20 cellular contexts compared by ENCODE assay signal in the genomic region with DNA sequence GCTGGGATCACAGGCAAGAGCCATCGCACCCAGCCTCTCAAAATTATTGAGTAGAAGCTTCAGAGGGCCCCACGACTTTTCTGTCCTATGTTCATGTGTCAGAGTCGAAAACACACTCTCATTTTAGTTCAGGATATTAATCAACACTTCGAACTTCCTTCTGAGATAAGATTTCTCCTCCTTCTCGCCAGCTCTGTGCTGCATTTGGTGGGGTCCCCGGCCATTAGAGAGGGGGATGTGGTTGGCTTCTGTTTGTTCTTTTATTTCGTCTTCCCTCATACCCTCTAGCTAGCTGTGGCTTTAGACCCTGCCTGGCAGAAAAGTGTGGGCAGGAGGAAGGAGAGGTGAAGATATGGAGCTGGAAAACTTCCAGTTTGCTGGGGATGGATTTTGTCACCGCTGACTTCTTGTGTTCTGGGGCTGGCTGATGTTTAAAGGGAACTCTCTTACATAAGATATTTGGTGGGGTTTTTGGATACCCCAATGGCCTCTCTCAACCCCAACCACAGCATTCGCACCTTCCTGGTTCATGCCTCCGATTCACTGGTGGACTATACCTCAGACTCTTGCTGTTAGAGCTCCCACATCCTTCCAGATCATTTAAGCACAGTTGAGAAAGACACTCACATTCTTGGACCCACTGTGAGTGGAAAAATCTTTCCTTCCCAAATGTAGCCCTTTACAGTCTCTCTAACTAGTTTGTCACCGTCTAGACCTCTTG.
"Had no signal": no experiment of that assay in that cellular context is flagged by ENCODE, and none has a peak within 500 bp of the region (broad histone marks: within the 10 kb centered on the region; RNA-seq: fewer than 3 reads in every experiment).

No MANE protein-coding gene starts in this region.

- ATAC-seq: activated CD8-positive, alpha-beta T cell treated with anti-CD3 and anti-CD28 coated beads for 36 hours; activated T-helper 17 cell treated with anti-CD3 and anti-CD28 coated beads, Interleukin-2, amount 50 U/mL, for 72 hours; heart right ventricle; pancreas; sciatic nerve; upper lobe of right lung had no signal

- H3K36me3 Mint-ChIP-seq: naive thymus-derived CD8-positive, alpha-beta T cell had no signal

- DNase-seq: activated CD4-positive, alpha-beta T cell treated with anti-CD3 and anti-CD28 coated beads, Interleukin-2, amount 10 ng/mL, durations not matched to agents 24 days and 14 days; activated CD4-positive, CD25-positive, alpha-beta regulatory T cell; activated CD8-positive, alpha-beta T cell treated with anti-CD3 and anti-CD28 coated beads for 36 hours; activated naive CD4-positive, alpha-beta T cell treated with Interleukin-2 at 50 U/mL for 16 hours; activated T-cell treated with anti-CD3 and anti-CD28 coated beads, Interleukin-2, amount 50 U/mL, for 1 hour; aorta; brain microvascular endothelial cell; heart right ventricle; mesenchymal stem cell; naive thymus-derived CD8-positive, alpha-beta T cell; pancreas; stimulated activated CD4-positive, alpha-beta T cell treated with anti-CD3 and anti-CD28 coated beads, Interleukin-4, amount 100 ng/mL, for 4 hours; stimulated activated naive CD4-positive, alpha-beta T cell; T-helper 2 cell; upper lobe of right lung had no signal

- H3K4me1 ChIP-seq: pancreas, upper lobe of right lung had no signal

- H3K36me3 ChIP-seq: brain microvascular endothelial cell, esophagus muscularis mucosa, heart right ventricle, neutrophil, pancreas, upper lobe of right lung had no signal

- H3K4me3 Mint-ChIP-seq: activated CD4-positive, alpha-beta T cell treated with anti-CD3 and anti-CD28 coated beads, Interleukin-2, amount 10 ng/mL, durations not matched to agents 24 days and 14 days; activated CD8-positive, alpha-beta T cell treated with anti-CD3 and anti-CD28 coated beads for 36 hours; activated T-helper 17 cell treated with anti-CD3 and anti-CD28 coated beads, Interleukin-2, amount 50 U/mL, for 72 hours; naive thymus-derived CD8-positive, alpha-beta T cell had no signal

- H3K27ac ChIP-seq: brain microvascular endothelial cell, coronary artery, esophagus muscularis mucosa, heart right ventricle, neutrophil, pancreas, upper lobe of right lung had no signal

- H3K27me3 ChIP-seq: brain microvascular endothelial cell, esophagus muscularis mucosa, heart right ventricle, neutrophil, pancreas, upper lobe of right lung had no signal

- H3K4me3 ChIP-seq: coronary artery, esophagus muscularis mucosa, heart right ventricle, pancreas, upper lobe of right lung had no signal

- H3K4me1 Mint-ChIP-seq: activated CD4-positive, alpha-beta T cell treated with anti-CD3 and anti-CD28 coated beads, Interleukin-2, amount 10 ng/mL, durations not matched to agents 24 days and 14 days; activated T-helper 17 cell treated with anti-CD3 and anti-CD28 coated beads, Interleukin-2, amount 50 U/mL, for 72 hours had no signal

- H3K9me3 Mint-ChIP-seq: activated CD4-positive, alpha-beta T cell treated with anti-CD3 and anti-CD28 coated beads, Interleukin-2, amount 10 ng/mL, durations not matched to agents 24 days and 14 days; activated CD8-positive, alpha-beta T cell treated with anti-CD3 and anti-CD28 coated beads for 36 hours; activated T-helper 17 cell treated with anti-CD3 and anti-CD28 coated beads, Interleukin-2, amount 50 U/mL, for 72 hours; naive thymus-derived CD8-positive, alpha-beta T cell had no signal

- H3K27ac Mint-ChIP-seq: activated CD4-positive, alpha-beta T cell treated with anti-CD3 and anti-CD28 coated beads, Interleukin-2, amount 10 ng/mL, durations not matched to agents 24 days and 14 days; activated CD8-positive, alpha-beta T cell treated with anti-CD3 and anti-CD28 coated beads for 36 hours; activated T-helper 17 cell treated with anti-CD3 and anti-CD28 coated beads, Interleukin-2, amount 50 U/mL, for 72 hours had no signal

- H3K9me3 ChIP-seq: esophagus muscularis mucosa, neutrophil, pancreas, upper lobe of right lung had no signal
